ENCODE assay signal across 1 cellular context in the genomic region with DNA sequence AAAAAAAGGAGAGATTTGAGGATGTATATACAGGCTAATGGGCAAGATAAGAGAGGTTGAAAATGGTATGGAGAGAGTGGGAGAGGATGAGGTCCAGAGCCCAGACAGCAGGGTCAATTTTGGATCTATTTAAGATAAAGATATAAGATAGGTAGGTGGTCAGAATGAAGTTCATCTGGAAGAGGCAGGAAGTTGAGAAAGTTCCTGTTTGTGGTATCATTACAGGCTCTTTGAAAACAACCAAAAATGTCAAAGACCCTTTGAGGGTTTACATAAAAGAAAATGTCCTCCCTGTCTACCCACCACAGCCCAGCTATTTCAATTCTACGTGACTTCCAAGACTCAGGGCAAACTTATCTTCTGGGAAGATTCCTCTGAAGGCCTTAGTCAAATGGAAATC.
TF ChIP-seq lines count a peak whose summit lies in the region.

No MANE protein-coding gene starts in this region.

TF ChIP-seq in K562, 482 proteins besides CTCF, POLR2A, EP300 and RAD21:
- no peak for TF ChIP-seq ZNF347 (CRISPR knock-in tag; IDR thresholded peaks at IDR 0.05; ENCODE audit: low read depth)
- TF ChIP-seq ZNF644 (tag; IDR thresholded peaks at IDR 0.05; ENCODE audit: low read depth): no peak
- no peak for TF ChIP-seq HINFP (tag; conservative IDR thresholded peaks at IDR 0.05; ENCODE audit: low read depth)
- TF ChIP-seq ZNF354B (CRISPR knock-in tag; IDR thresholded peaks at IDR 0.05): no peak
- no peak for TF ChIP-seq ZBTB40 (IDR thresholded peaks at IDR 0.05)
- no peak for TF ChIP-seq ZBTB40 (CRISPR knock-in tag; IDR thresholded peaks at IDR 0.05)
- TF ChIP-seq HMG20A (CRISPR knock-in tag; conservative IDR thresholded peaks at IDR 0.05): no peak
- no peak for TF ChIP-seq MTA1 (IDR thresholded peaks at IDR 0.05; ENCODE audit: borderline replicate concordance)
